Comparison of ENCODE assay signal across 1 cellular context in the genomic region with DNA sequence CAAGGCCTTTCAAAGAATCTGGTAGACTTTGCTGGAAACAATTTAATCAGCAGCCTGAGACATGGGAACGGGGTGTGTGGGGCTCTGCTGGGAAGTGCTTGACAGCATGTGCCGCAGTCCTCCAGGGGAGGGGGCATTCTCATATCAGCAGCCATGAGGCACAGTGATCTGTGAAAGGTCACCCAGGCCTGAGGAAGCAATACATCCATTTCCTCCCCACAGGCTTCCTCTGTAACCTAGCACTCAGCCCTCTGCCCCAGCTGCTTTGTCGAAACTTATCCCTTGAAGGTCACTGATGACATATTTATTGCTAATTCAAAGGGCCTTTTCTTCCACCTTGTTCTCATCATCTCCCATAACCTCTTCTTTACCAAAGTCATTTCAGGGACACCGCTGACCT.
TF ChIP-seq lines count a peak whose summit lies in the region.

No MANE protein-coding gene starts in this region.

TF ChIP-seq in K562, 482 proteins besides CTCF, POLR2A, EP300 and RAD21 (continued from another document and continues in another):
- TF ChIP-seq CLOCK (CRISPR knock-in tag; IDR thresholded peaks at IDR 0.05; ENCODE audit: borderline replicate concordance) (no peak), GABPA (tag; conservative IDR thresholded peaks at IDR 0.05; ENCODE audit: low read depth) (peak; percentile 62), ZNF143 (CRISPR knock-in tag; IDR thresholded peaks at IDR 0.05) (no peak), USF1 (CRISPR knock-in tag; IDR thresholded peaks at IDR 0.05) (0 out of 2 replicates have a peak, but pooled peaks have one; percentile 8), PCBP1 (IDR thresholded peaks at IDR 0.05; ENCODE audit: low read depth, low read length, poor library complexity, severe bottlenecking) (no peak), TEAD4 (IDR thresholded peaks at IDR 0.05; ENCODE audit: low read length) (0 out of 2 replicates have a peak, but pooled peaks have one; percentile 31), TEAD4 (CRISPR knock-in tag; IDR thresholded peaks at IDR 0.05; ENCODE audit: borderline replicate concordance) (no peak), RCOR1 (IDR thresholded peaks at IDR 0.05; ENCODE audit: borderline replicate concordance in 1 of 2, low read depth in 2 of 2, low read length in 2 of 2) (peak in 1 of 2 experiments; percentile 71; a peak in 1 of 4 replicates), NBN (IDR thresholded peaks at IDR 0.05; ENCODE audit: low read depth) (no peak), PHF20 (IDR thresholded peaks at IDR 0.05; ENCODE audit: partially characterized antibody) (no peak), ZNF707 (CRISPR knock-in tag; conservative IDR thresholded peaks at IDR 0.05) (no peak), ZBTB26 (CRISPR knock-in tag; IDR thresholded peaks at IDR 0.05) (no peak), ZBTB8A (IDR thresholded peaks at IDR 0.05; ENCODE audit: partially characterized antibody) (no peak), ZSCAN32 (CRISPR knock-in tag; IDR thresholded peaks at IDR 0.05) (no peak), CTBP1 (IDR thresholded peaks at IDR 0.05; ENCODE audit: borderline replicate concordance) (peak; percentile 31; the same call in 1 of the 2 replicates), POLR3A (IDR thresholded peaks at IDR 0.05; ENCODE audit: borderline replicate concordance, extremely low read depth, insufficient read depth, insufficient read length) (no peak), CREM (IDR thresholded peaks at IDR 0.05; ENCODE audit: low read depth) (0 out of 2 replicates have a peak, but pooled peaks have one; percentile 11), NR2C1 (IDR thresholded peaks at IDR 0.05) (peak; percentile 79), NR2C1 (tag; IDR thresholded peaks at IDR 0.05) (peak; percentile 94), HNRNPH1 (optimal IDR thresholded peaks at IDR 0.05; ENCODE audit: low read depth, low read length) (no peak), CAMTA2 (CRISPR knock-in tag; conservative IDR thresholded peaks at IDR 0.05) (no peak), THRAP3 (IDR thresholded peaks at IDR 0.05; ENCODE audit: borderline replicate concordance) (no peak), ZNF764 (CRISPR knock-in tag; IDR thresholded peaks at IDR 0.05; ENCODE audit: low read depth) (no peak), NR0B1 (IDR thresholded peaks at IDR 0.05; ENCODE audit: partially characterized antibody) (no peak), ZFP30 (CRISPR knock-in tag; IDR thresholded peaks at IDR 0.05; ENCODE audit: borderline replicate concordance) (no peak), NFATC3 (IDR thresholded peaks at IDR 0.05) (no peak), ZNF740 (CRISPR knock-in tag; IDR thresholded peaks at IDR 0.05) (no peak), ZNF740 (tag; IDR thresholded peaks at IDR 0.05) (no peak), ATF6 (CRISPR knock-in tag; IDR thresholded peaks at IDR 0.05) (no peak), SPI1 (IDR thresholded peaks at IDR 0.05; ENCODE audit: borderline replicate concordance, low read depth, low read length) (peak; percentile 62; the same call in 1 of the 2 replicates), SIN3B (IDR thresholded peaks at IDR 0.05; ENCODE audit: low read depth) (no peak), EP400 (IDR thresholded peaks at IDR 0.05) (peak; percentile 51), ZNF507 (tag; conservative IDR thresholded peaks at IDR 0.05) (no peak), ERF (CRISPR knock-in tag; IDR thresholded peaks at IDR 0.05) (no peak), FOSL1 (tag; conservative IDR thresholded peaks at IDR 0.05) (0 out of 2 replicates have a peak, but pooled peaks have one; percentile 25), BRD9 (IDR thresholded peaks at IDR 0.05; ENCODE audit: low read depth, partially characterized antibody) (no peak), ZNF263 (CRISPR knock-in tag; IDR thresholded peaks at IDR 0.05; ENCODE audit: borderline replicate concordance) (no peak), SRSF7 (optimal IDR thresholded peaks at IDR 0.05; ENCODE audit: low read depth, low read length) (no peak), TAF7 (tag; IDR thresholded peaks at IDR 0.05) (0 out of 2 replicates have a peak, but pooled peaks have one; percentile 18)
- TF ChIP-seq, protein P1, sequence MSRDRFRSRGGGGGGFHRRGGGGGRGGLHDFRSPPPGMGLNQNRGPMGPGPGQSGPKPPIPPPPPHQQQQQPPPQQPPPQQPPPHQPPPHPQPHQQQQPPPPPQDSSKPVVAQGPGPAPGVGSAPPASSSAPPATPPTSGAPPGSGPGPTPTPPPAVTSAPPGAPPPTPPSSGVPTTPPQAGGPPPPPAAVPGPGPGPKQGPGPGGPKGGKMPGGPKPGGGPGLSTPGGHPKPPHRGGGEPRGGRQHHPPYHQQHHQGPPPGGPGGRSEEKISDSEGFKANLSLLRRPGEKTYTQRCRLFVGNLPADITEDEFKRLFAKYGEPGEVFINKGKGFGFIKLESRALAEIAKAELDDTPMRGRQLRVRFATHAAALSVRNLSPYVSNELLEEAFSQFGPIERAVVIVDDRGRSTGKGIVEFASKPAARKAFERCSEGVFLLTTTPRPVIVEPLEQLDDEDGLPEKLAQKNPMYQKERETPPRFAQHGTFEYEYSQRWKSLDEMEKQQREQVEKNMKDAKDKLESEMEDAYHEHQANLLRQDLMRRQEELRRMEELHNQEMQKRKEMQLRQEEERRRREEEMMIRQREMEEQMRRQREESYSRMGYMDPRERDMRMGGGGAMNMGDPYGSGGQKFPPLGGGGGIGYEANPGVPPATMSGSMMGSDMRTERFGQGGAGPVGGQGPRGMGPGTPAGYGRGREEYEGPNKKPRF (IDR thresholded peaks at IDR 0.05; ENCODE audit: low read depth, low read length), result no peak
- TF ChIP-seq, protein P2, sequence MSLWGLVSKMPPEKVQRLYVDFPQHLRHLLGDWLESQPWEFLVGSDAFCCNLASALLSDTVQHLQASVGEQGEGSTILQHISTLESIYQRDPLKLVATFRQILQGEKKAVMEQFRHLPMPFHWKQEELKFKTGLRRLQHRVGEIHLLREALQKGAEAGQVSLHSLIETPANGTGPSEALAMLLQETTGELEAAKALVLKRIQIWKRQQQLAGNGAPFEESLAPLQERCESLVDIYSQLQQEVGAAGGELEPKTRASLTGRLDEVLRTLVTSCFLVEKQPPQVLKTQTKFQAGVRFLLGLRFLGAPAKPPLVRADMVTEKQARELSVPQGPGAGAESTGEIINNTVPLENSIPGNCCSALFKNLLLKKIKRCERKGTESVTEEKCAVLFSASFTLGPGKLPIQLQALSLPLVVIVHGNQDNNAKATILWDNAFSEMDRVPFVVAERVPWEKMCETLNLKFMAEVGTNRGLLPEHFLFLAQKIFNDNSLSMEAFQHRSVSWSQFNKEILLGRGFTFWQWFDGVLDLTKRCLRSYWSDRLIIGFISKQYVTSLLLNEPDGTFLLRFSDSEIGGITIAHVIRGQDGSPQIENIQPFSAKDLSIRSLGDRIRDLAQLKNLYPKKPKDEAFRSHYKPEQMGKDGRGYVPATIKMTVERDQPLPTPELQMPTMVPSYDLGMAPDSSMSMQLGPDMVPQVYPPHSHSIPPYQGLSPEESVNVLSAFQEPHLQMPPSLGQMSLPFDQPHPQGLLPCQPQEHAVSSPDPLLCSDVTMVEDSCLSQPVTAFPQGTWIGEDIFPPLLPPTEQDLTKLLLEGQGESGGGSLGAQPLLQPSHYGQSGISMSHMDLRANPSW (CRISPR knock-in tag; IDR thresholded peaks at IDR 0.05), result no peak
- TF ChIP-seq, protein P3, sequence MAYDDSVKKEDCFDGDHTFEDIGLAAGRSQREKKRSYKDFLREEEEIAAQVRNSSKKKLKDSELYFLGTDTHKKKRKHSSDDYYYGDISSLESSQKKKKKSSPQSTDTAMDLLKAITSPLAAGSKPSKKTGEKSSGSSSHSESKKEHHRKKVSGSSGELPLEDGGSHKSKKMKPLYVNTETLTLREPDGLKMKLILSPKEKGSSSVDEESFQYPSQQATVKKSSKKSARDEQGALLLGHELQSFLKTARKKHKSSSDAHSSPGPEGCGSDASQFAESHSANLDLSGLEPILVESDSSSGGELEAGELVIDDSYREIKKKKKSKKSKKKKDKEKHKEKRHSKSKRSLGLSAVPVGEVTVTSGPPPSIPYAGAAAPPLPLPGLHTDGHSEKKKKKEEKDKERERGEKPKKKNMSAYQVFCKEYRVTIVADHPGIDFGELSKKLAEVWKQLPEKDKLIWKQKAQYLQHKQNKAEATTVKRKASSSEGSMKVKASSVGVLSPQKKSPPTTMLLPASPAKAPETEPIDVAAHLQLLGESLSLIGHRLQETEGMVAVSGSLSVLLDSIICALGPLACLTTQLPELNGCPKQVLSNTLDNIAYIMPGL (CRISPR knock-in tag; IDR thresholded peaks at IDR 0.05), result no peak
- TF ChIP-seq, protein P4, sequence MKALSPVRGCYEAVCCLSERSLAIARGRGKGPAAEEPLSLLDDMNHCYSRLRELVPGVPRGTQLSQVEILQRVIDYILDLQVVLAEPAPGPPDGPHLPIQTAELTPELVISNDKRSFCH (CRISPR knock-in tag; IDR thresholded peaks at IDR 0.05), result no peak
- TF ChIP-seq, protein P4 (tag; IDR thresholded peaks at IDR 0.05), result peak; percentile 99
- TF ChIP-seq, protein P5, sequence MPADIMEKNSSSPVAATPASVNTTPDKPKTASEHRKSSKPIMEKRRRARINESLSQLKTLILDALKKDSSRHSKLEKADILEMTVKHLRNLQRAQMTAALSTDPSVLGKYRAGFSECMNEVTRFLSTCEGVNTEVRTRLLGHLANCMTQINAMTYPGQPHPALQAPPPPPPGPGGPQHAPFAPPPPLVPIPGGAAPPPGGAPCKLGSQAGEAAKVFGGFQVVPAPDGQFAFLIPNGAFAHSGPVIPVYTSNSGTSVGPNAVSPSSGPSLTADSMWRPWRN (IDR thresholded peaks at IDR 0.05; ENCODE audit: low read depth), result 0 out of 2 replicates have a peak, but pooled peaks have one; percentile 31
